Comparison of ENCODE assay signal across 1 cellular context in the genomic region with DNA sequence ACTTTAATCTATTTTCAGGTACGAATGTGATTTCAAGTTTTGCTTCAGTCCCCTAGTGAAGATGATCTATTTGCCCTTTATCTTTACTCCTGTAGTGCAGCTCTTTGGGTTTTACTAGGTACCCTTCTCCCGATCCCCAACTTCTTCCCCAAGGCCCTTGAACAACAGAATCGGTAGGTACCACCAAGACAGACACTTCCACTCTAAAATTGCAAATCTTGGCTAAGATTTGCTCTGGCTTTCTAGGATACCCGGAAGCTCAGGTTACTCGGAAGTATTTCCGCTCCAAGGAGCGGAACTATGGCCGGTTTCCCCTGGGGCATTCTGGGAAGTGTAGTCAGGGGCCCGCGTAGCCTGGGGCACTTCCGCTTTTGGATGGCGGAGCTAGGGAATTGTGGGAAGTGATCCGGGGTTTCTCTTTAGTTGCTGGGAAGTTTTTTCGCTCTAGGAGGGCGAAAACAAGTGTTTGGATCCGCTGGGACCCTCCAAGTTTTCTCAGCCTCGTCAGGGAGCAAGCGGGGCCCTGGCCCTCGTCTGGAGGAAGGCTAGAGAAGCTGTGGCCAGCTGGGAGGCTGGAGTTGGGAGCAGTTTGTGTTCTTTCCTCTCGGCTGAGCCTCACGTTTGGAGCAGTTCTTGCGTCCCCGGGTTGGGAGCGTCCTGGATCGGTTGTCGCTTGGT.
TF ChIP-seq lines count a peak whose summit lies in the region.

No MANE protein-coding gene starts in this region.

TF ChIP-seq in HepG2, 621 proteins besides CTCF, POLR2A, EP300 and RAD21 (continued from another document and continues in another):
- TF ChIP-seq, protein P1, sequence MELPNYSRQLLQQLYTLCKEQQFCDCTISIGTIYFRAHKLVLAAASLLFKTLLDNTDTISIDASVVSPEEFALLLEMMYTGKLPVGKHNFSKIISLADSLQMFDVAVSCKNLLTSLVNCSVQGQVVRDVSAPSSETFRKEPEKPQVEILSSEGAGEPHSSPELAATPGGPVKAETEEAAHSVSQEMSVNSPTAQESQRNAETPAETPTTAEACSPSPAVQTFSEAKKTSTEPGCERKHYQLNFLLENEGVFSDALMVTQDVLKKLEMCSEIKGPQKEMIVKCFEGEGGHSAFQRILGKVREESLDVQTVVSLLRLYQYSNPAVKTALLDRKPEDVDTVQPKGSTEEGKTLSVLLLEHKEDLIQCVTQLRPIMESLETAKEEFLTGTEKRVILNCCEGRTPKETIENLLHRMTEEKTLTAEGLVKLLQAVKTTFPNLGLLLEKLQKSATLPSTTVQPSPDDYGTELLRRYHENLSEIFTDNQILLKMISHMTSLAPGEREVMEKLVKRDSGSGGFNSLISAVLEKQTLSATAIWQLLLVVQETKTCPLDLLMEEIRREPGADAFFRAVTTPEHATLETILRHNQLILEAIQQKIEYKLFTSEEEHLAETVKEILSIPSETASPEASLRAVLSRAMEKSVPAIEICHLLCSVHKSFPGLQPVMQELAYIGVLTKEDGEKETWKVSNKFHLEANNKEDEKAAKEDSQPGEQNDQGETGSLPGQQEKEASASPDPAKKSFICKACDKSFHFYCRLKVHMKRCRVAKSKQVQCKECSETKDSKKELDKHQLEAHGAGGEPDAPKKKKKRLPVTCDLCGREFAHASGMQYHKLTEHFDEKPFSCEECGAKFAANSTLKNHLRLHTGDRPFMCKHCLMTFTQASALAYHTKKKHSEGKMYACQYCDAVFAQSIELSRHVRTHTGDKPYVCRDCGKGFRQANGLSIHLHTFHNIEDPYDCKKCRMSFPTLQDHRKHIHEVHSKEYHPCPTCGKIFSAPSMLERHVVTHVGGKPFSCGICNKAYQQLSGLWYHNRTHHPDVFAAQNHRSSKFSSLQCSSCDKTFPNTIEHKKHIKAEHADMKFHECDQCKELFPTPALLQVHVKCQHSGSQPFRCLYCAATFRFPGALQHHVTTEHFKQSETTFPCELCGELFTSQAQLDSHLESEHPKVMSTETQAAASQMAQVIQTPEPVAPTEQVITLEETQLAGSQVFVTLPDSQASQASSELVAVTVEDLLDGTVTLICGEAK (IDR thresholded peaks at IDR 0.05) = peak; percentile 84
- TF ChIP-seq, protein P1 (CRISPR knock-in tag; IDR thresholded peaks at IDR 0.05) = no peak; the same call in 1 of the 2 replicates
- TF ChIP-seq CREM (IDR thresholded peaks at IDR 0.05) (peak; percentile 99), CREM (CRISPR knock-in tag; IDR thresholded peaks at IDR 0.05) (no peak), NR2F1 (CRISPR knock-in tag; IDR thresholded peaks at IDR 0.05) (no peak), NFIC (IDR thresholded peaks at IDR 0.05; ENCODE audit: low read length) (peak; percentile 75; the same call in 1 of the 2 replicates), ZNF441 (CRISPR knock-in tag; IDR thresholded peaks at IDR 0.05; ENCODE audit: borderline replicate concordance) (no peak), PAX8 (CRISPR knock-in tag; IDR thresholded peaks at IDR 0.05; ENCODE audit: borderline replicate concordance) (no peak), ELF3 (CRISPR knock-in tag; IDR thresholded peaks at IDR 0.05) (peak; percentile 97), TOPORS (CRISPR knock-in tag; IDR thresholded peaks at IDR 0.05) (no peak), SALL2 (CRISPR knock-in tag; IDR thresholded peaks at IDR 0.05) (no peak), XRCC5 (optimal IDR thresholded peaks at IDR 0.05; ENCODE audit: low read length) (no peak), EEA1 (CRISPR knock-in tag; IDR thresholded peaks at IDR 0.05; ENCODE audit: borderline replicate concordance) (no peak), SIN3A (IDR thresholded peaks at IDR 0.05; ENCODE audit: borderline replicate concordance, low read depth, low read length) (peak; percentile 62; the same call in 1 of the 2 replicates), BORCS8-MEF2B (CRISPR knock-in tag; IDR thresholded peaks at IDR 0.05) (0 out of 2 replicates have a peak, but pooled peaks have one; percentile 26)
- TF ChIP-seq, protein P2, sequence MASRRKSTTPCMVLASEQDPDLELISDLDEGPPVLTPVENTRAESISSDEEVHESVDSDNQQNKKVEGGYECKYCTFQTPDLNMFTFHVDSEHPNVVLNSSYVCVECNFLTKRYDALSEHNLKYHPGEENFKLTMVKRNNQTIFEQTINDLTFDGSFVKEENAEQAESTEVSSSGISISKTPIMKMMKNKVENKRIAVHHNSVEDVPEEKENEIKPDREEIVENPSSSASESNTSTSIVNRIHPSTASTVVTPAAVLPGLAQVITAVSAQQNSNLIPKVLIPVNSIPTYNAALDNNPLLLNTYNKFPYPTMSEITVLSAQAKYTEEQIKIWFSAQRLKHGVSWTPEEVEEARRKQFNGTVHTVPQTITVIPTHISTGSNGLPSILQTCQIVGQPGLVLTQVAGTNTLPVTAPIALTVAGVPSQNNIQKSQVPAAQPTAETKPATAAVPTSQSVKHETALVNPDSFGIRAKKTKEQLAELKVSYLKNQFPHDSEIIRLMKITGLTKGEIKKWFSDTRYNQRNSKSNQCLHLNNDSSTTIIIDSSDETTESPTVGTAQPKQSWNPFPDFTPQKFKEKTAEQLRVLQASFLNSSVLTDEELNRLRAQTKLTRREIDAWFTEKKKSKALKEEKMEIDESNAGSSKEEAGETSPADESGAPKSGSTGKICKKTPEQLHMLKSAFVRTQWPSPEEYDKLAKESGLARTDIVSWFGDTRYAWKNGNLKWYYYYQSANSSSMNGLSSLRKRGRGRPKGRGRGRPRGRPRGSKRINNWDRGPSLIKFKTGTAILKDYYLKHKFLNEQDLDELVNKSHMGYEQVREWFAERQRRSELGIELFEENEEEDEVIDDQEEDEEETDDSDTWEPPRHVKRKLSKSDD (CRISPR knock-in tag; IDR thresholded peaks at IDR 0.05; ENCODE audit: low read depth) = no peak
- TF ChIP-seq, protein P3, sequence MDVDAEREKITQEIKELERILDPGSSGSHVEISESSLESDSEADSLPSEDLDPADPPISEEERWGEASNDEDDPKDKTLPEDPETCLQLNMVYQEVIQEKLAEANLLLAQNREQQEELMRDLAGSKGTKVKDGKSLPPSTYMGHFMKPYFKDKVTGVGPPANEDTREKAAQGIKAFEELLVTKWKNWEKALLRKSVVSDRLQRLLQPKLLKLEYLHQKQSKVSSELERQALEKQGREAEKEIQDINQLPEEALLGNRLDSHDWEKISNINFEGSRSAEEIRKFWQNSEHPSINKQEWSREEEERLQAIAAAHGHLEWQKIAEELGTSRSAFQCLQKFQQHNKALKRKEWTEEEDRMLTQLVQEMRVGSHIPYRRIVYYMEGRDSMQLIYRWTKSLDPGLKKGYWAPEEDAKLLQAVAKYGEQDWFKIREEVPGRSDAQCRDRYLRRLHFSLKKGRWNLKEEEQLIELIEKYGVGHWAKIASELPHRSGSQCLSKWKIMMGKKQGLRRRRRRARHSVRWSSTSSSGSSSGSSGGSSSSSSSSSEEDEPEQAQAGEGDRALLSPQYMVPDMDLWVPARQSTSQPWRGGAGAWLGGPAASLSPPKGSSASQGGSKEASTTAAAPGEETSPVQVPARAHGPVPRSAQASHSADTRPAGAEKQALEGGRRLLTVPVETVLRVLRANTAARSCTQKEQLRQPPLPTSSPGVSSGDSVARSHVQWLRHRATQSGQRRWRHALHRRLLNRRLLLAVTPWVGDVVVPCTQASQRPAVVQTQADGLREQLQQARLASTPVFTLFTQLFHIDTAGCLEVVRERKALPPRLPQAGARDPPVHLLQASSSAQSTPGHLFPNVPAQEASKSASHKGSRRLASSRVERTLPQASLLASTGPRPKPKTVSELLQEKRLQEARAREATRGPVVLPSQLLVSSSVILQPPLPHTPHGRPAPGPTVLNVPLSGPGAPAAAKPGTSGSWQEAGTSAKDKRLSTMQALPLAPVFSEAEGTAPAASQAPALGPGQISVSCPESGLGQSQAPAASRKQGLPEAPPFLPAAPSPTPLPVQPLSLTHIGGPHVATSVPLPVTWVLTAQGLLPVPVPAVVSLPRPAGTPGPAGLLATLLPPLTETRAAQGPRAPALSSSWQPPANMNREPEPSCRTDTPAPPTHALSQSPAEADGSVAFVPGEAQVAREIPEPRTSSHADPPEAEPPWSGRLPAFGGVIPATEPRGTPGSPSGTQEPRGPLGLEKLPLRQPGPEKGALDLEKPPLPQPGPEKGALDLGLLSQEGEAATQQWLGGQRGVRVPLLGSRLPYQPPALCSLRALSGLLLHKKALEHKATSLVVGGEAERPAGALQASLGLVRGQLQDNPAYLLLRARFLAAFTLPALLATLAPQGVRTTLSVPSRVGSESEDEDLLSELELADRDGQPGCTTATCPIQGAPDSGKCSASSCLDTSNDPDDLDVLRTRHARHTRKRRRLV (CRISPR knock-in tag; IDR thresholded peaks at IDR 0.05) = 0 out of 2 replicates have a peak, but pooled peaks have one; percentile 56
- TF ChIP-seq, protein P4, sequence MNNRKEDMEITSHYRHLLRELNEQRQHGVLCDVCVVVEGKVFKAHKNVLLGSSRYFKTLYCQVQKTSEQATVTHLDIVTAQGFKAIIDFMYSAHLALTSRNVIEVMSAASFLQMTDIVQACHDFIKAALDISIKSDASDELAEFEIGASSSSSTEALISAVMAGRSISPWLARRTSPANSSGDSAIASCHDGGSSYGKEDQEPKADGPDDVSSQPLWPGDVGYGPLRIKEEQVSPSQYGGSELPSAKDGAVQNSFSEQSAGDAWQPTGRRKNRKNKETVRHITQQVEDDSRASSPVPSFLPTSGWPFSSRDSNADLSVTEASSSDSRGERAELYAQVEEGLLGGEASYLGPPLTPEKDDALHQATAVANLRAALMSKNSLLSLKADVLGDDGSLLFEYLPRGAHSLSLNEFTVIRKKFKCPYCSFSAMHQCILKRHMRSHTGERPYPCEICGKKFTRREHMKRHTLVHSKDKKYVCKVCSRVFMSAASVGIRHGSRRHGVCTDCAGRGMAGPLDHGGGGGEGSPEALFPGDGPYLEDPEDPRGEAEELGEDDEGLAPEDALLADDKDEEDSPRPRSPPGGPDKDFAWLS (CRISPR knock-in tag; IDR thresholded peaks at IDR 0.05; ENCODE audit: borderline replicate concordance) = no peak
- TF ChIP-seq, protein P5, sequence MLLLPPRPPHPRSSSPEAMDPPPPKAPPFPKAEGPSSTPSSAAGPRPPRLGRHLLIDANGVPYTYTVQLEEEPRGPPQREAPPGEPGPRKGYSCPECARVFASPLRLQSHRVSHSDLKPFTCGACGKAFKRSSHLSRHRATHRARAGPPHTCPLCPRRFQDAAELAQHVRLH (CRISPR knock-in tag; IDR thresholded peaks at IDR 0.05; ENCODE audit: borderline replicate concordance, low read depth) = no peak
- TF ChIP-seq, protein P6, sequence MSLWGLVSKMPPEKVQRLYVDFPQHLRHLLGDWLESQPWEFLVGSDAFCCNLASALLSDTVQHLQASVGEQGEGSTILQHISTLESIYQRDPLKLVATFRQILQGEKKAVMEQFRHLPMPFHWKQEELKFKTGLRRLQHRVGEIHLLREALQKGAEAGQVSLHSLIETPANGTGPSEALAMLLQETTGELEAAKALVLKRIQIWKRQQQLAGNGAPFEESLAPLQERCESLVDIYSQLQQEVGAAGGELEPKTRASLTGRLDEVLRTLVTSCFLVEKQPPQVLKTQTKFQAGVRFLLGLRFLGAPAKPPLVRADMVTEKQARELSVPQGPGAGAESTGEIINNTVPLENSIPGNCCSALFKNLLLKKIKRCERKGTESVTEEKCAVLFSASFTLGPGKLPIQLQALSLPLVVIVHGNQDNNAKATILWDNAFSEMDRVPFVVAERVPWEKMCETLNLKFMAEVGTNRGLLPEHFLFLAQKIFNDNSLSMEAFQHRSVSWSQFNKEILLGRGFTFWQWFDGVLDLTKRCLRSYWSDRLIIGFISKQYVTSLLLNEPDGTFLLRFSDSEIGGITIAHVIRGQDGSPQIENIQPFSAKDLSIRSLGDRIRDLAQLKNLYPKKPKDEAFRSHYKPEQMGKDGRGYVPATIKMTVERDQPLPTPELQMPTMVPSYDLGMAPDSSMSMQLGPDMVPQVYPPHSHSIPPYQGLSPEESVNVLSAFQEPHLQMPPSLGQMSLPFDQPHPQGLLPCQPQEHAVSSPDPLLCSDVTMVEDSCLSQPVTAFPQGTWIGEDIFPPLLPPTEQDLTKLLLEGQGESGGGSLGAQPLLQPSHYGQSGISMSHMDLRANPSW (CRISPR knock-in tag; IDR thresholded peaks at IDR 0.05; ENCODE audit: borderline replicate concordance) = no peak
- TF ChIP-seq, protein P7, sequence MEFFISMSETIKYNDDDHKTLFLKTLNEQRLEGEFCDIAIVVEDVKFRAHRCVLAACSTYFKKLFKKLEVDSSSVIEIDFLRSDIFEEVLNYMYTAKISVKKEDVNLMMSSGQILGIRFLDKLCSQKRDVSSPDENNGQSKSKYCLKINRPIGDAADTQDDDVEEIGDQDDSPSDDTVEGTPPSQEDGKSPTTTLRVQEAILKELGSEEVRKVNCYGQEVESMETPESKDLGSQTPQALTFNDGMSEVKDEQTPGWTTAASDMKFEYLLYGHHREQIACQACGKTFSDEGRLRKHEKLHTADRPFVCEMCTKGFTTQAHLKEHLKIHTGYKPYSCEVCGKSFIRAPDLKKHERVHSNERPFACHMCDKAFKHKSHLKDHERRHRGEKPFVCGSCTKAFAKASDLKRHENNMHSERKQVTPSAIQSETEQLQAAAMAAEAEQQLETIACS (CRISPR knock-in tag; IDR thresholded peaks at IDR 0.05) = no peak
- TF ChIP-seq, protein P8, sequence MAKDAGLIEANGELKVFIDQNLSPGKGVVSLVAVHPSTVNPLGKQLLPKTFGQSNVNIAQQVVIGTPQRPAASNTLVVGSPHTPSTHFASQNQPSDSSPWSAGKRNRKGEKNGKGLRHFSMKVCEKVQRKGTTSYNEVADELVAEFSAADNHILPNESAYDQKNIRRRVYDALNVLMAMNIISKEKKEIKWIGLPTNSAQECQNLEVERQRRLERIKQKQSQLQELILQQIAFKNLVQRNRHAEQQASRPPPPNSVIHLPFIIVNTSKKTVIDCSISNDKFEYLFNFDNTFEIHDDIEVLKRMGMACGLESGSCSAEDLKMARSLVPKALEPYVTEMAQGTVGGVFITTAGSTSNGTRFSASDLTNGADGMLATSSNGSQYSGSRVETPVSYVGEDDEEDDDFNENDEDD (CRISPR knock-in tag; IDR thresholded peaks at IDR 0.05; ENCODE audit: borderline replicate concordance) = no peak
